ENCODE assay signal across 1 cellular context in genomic region chr1:205335692-205336091, GRCh38.
TF ChIP-seq lines count a peak whose summit lies in the region.

No MANE protein-coding gene starts in this region.

TF ChIP-seq in HEK293, 187 proteins besides CTCF, POLR2A, EP300 and RAD21 (continued from another document):
- TF ChIP-seq ZNF324 (tag by site-specific recombination; IDR thresholded peaks at IDR 0.05) (no peak), ZNF501 (tag by site-specific recombination; IDR thresholded peaks at IDR 0.05) (peak; percentile 51; the same call in 1 of the 2 replicates), ZNF121 (tag by site-specific recombination; IDR thresholded peaks at IDR 0.05) (no peak), SCRT1 (tag by site-specific recombination; IDR thresholded peaks at IDR 0.05; ENCODE audit: borderline replicate concordance) (0 out of 2 replicates have a peak, but pooled peaks have one; percentile 16), BCL11A (tag by site-specific recombination; IDR thresholded peaks at IDR 0.05; ENCODE audit: low read depth) (no peak), ZNF239 (tag by site-specific recombination; IDR thresholded peaks at IDR 0.05) (no peak), ZNF707 (tag by site-specific recombination; IDR thresholded peaks at IDR 0.05) (no peak), ZNF626 (tag by site-specific recombination; IDR thresholded peaks at IDR 0.05) (no peak), GLIS2 (tag by site-specific recombination; IDR thresholded peaks at IDR 0.05) (peak; percentile 78), ZBTB44 (tag by site-specific recombination; IDR thresholded peaks at IDR 0.05) (peak; percentile 53; the same call in 1 of the 2 replicates), ZEB2 (tag by site-specific recombination; IDR thresholded peaks at IDR 0.05) (peak; percentile 48; the same call in 1 of the 2 replicates), SCRT2 (tag by site-specific recombination; IDR thresholded peaks at IDR 0.05) (peak; percentile 22; the same call in 1 of the 2 replicates), ZNF692 (tag by site-specific recombination; IDR thresholded peaks at IDR 0.05) (peak; percentile 42; the same call in 1 of the 2 replicates), KLF17 (tag by site-specific recombination; IDR thresholded peaks at IDR 0.05) (0 out of 2 replicates have a peak, but pooled peaks have one; percentile 24), PRDM1 (tag by site-specific recombination; IDR thresholded peaks at IDR 0.05) (peak; percentile 34; the same call in 1 of the 2 replicates), ZSCAN30 (tag by site-specific recombination; IDR thresholded peaks at IDR 0.05) (peak; percentile 76; the same call in 1 of the 2 replicates), ZBTB21 (tag by site-specific recombination; IDR thresholded peaks at IDR 0.05) (no peak), ZNF654 (tag by site-specific recombination; IDR thresholded peaks at IDR 0.05; ENCODE audit: low read depth) (peak; percentile 93), ZNF2 (tag by site-specific recombination; IDR thresholded peaks at IDR 0.05) (0 out of 2 replicates have a peak, but pooled peaks have one; percentile 42), ZNF416 (tag by site-specific recombination; IDR thresholded peaks at IDR 0.05) (no peak), ZNF843 (tag by site-specific recombination; IDR thresholded peaks at IDR 0.05) (no peak), IKZF3 (tag by site-specific recombination; IDR thresholded peaks at IDR 0.05) (peak; percentile 89), PATZ1 (tag by site-specific recombination; IDR thresholded peaks at IDR 0.05) (peak; percentile 30; the same call in 1 of the 2 replicates), WT1 (tag by site-specific recombination; IDR thresholded peaks at IDR 0.05) (peak; percentile 30; the same call in 1 of the 2 replicates), ZNF354C (tag by site-specific recombination; IDR thresholded peaks at IDR 0.05; ENCODE audit: borderline replicate concordance, low read depth) (no peak), ZFP37 (tag by site-specific recombination; IDR thresholded peaks at IDR 0.05) (0 out of 2 replicates have a peak, but pooled peaks have one; percentile 51), ZBTB49 (tag by site-specific recombination; IDR thresholded peaks at IDR 0.05; ENCODE audit: low read depth) (no peak), PRDM10 (tag by site-specific recombination; IDR thresholded peaks at IDR 0.05) (peak; percentile 55), ZNF670 (tag by site-specific recombination; IDR thresholded peaks at IDR 0.05; ENCODE audit: low read depth) (no peak), ZBTB48 (tag by site-specific recombination; IDR thresholded peaks at IDR 0.05) (peak; percentile 70; the same call in 1 of the 2 replicates), ZBTB11 (tag by site-specific recombination; conservative IDR thresholded peaks at IDR 0.05; ENCODE audit: low read depth) (no peak), ZNF169 (tag by site-specific recombination; IDR thresholded peaks at IDR 0.05) (no peak)
- TF ChIP-seq, protein P1, sequence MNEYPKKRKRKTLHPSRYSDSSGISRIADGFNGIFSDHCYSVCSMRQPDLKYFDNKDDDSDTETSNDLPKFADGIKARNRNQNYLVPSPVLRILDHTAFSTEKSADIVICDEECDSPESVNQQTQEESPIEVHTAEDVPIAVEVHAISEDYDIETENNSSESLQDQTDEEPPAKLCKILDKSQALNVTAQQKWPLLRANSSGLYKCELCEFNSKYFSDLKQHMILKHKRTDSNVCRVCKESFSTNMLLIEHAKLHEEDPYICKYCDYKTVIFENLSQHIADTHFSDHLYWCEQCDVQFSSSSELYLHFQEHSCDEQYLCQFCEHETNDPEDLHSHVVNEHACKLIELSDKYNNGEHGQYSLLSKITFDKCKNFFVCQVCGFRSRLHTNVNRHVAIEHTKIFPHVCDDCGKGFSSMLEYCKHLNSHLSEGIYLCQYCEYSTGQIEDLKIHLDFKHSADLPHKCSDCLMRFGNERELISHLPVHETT (tag by site-specific recombination; IDR thresholded peaks at IDR 0.05), result 0 out of 2 replicates have a peak, but pooled peaks have one; percentile 17
- TF ChIP-seq, protein P2, sequence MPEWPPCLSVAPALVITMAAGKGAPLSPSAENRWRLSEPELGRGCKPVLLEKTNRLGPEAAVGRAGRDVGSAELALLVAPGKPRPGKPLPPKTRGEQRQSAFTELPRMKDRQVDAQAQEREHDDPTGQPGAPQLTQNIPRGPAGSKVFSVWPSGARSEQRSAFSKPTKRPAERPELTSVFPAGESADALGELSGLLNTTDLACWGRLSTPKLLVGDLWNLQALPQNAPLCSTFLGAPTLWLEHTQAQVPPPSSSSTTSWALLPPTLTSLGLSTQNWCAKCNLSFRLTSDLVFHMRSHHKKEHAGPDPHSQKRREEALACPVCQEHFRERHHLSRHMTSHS (tag by site-specific recombination; IDR thresholded peaks at IDR 0.05), result no peak
- TF ChIP-seq, protein P3, sequence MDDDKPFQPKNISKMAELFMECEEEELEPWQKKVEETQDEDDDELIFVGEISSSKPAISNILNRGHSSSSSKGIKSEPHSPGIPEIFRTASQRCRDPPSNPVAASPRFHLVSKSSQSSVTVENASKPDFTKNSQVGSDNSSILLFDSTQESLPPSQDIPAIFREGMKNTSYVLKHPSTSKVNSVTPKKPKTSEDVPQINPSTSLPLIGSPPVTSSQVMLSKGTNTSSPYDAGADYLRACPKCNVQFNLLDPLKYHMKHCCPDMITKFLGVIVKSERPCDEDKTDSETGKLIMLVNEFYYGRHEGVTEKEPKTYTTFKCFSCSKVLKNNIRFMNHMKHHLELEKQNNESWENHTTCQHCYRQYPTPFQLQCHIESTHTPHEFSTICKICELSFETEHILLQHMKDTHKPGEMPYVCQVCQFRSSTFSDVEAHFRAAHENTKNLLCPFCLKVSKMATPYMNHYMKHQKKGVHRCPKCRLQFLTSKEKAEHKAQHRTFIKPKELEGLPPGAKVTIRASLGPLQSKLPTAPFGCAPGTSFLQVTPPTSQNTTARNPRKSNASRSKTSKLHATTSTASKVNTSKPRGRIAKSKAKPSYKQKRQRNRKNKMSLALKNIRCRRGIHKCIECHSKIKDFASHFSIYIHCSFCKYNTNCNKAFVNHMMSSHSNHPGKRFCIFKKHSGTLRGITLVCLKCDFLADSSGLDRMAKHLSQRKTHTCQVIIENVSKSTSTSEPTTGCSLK (tag by site-specific recombination; IDR thresholded peaks at IDR 0.05), result no peak
